Comparison of ENCODE assay signal across 8 cellular contexts in genomic region chrX:13658602-13659001, GRCh38. TPM values are rescaled to one million over a fixed set of nuclear protein-coding genes. Genes with fewer than 3 reads are reported as not detected.
DNase-seq lines count a peak whose midpoint lies in the region; ATAC-seq and TF ChIP-seq lines count a peak whose summit lies in the region.

No MANE protein-coding gene starts in this region.

- peak; percentile 57 for TF ChIP-seq RAD21 in neural cell (conservative IDR thresholded peaks at IDR 0.05)

- peak overlapping the region; percentile 20 for H3K27ac Mint-ChIP-seq in T-helper 1 cell treated with Interleukin-12 subunit alpha and Interleukin-12 subunit beta and Interleukin-4 antibody, amounts not matched to agents 30 μg/mL and 1 μg/mL, for 36 hours

- no peaks in the 10 kb centered on the region for H3K27me3 Mint-ChIP-seq in T-helper 1 cell treated with Interleukin-12 subunit alpha and Interleukin-12 subunit beta and Interleukin-4 antibody, amounts not matched to agents 30 μg/mL and 1 μg/mL, for 36 hours (ENCODE audit: low read depth)

- WGBS in esophagus squamous epithelium, 2 donors = 11 to 12% methylated on average over 2 of the region's 2 CpGs

- H3K27ac ChIP-seq in esophagus squamous epithelium = peak overlapping the region in 3 of 4 donors; percentile 7 to 55 (median 11)
- H3K27ac ChIP-seq in neural cell (ENCODE audit: low read length) = no peak overlapping the region

- H3K36me3 ChIP-seq in esophagus squamous epithelium = no peaks in the 10 kb centered on the region
- H3K36me3 ChIP-seq in neural cell (ENCODE audit: insufficient read depth, low read length) = no peaks in the 10 kb centered on the region

- H3K4me3 Mint-ChIP-seq in T-helper 1 cell treated with Interleukin-12 subunit alpha and Interleukin-12 subunit beta and Interleukin-4 antibody, amounts not matched to agents 30 μg/mL and 1 μg/mL, for 36 hours = no peak overlapping the region

- H2AFZ ChIP-seq in neural cell (ENCODE audit: low read depth, low read length) = no peak overlapping the region

- H3K4me2 ChIP-seq in neural cell (ENCODE audit: low read length) = no peak overlapping the region

- H3K4me1 ChIP-seq in esophagus squamous epithelium = peaks cover 0 to 14% (median 0%) of the 10 kb centered on the region in 3 donors

- H4K20me1 ChIP-seq in neural cell (ENCODE audit: insufficient read depth) = no peaks in the 10 kb centered on the region

- DNase-seq in NCI-H1092 treated with DMSO at 0.1 percent for 48 hours (lab: John Stamatoyannopoulos, UW) (peak; percentile 35), NCI-H1092 (lab: John Stamatoyannopoulos, UW) (no peak), KG1 (lab: John Stamatoyannopoulos, UW) (peak; percentile 5), esophagus squamous epithelium (lab: John Stamatoyannopoulos, UW) (no peak)

- H3K27me3 ChIP-seq in esophagus squamous epithelium (no peaks in the 10 kb centered on the region), neural cell (ENCODE audit: insufficient read depth, low read depth, low read length) (no peaks in the 10 kb centered on the region)

- ATAC-seq in HG03565 (IDR thresholded peaks at IDR 0.05; ENCODE audit: unreplicated experiment) (no peak), HG02884 (IDR thresholded peaks at IDR 0.05; ENCODE audit: unreplicated experiment) (no peak)

- no peaks in the 10 kb centered on the region for H3K79me2 ChIP-seq in neural cell (replicated peaks; ENCODE audit: insufficient read depth, low read length)

- peak; percentile 59 to 79 (median 70) for TF ChIP-seq CTCF in esophagus squamous epithelium (IDR thresholded peaks at IDR 0.05)
- peak; percentile 64 for TF ChIP-seq CTCF in neural cell (IDR thresholded peaks at IDR 0.05; ENCODE audit: poor library complexity, severe bottlenecking)

- H3K9me3 ChIP-seq in esophagus squamous epithelium (no peaks in the 10 kb centered on the region), neural cell (ENCODE audit: low read length) (no peaks in the 10 kb centered on the region)

- H3K36me3 Mint-ChIP-seq in T-helper 1 cell treated with Interleukin-12 subunit alpha and Interleukin-12 subunit beta and Interleukin-4 antibody, amounts not matched to agents 30 μg/mL and 1 μg/mL, for 36 hours (ENCODE audit: low read depth) = peaks cover 29% of the 10 kb centered on the region

- no peak overlapping the region for H3K9ac ChIP-seq in neural cell (ENCODE audit: low read length)

- no peak for TF ChIP-seq EP300 in neural cell (conservative IDR thresholded peaks at IDR 0.05; ENCODE audit: poor library complexity, severe bottlenecking)

- intact Hi-C loops in esophagus squamous epithelium (cut with DNase I) = loop anchor here (5.0 kb wide), 2 partner anchors 84 to 374 kb away; no protein-coding TSS in a partner anchor

- H3F3A ChIP-seq in neural cell (ENCODE audit: insufficient read depth, low read length, poor library complexity, severe bottlenecking) = no peaks in the 10 kb centered on the region

- H3K4me1 Mint-ChIP-seq in T-helper 1 cell treated with Interleukin-12 subunit alpha and Interleukin-12 subunit beta and Interleukin-4 antibody, amounts not matched to agents 30 μg/mL and 1 μg/mL, for 36 hours (ENCODE audit: low read depth) = peaks cover 14% of the 10 kb centered on the region

- no peaks in the 10 kb centered on the region for H3K9me2 ChIP-seq in neural cell (ENCODE audit: insufficient read depth, low read length)

- TF ChIP-seq POLR2A in esophagus squamous epithelium (IDR thresholded peaks at IDR 0.05) = no peak

- H3K9me3 Mint-ChIP-seq in T-helper 1 cell treated with Interleukin-12 subunit alpha and Interleukin-12 subunit beta and Interleukin-4 antibody, amounts not matched to agents 30 μg/mL and 1 μg/mL, for 36 hours = no peaks in the 10 kb centered on the region

- H3K4me3 ChIP-seq in esophagus squamous epithelium (no peak overlapping the region), neural cell (ENCODE audit: low read length) (no peak overlapping the region)

TF ChIP-seq in neural cell, 6 proteins besides CTCF, POLR2A, EP300 and RAD21:
- TF ChIP-seq SMC3 (conservative IDR thresholded peaks at IDR 0.05; ENCODE audit: poor library complexity) (peak; percentile 73), EZH2 (IDR thresholded peaks at IDR 0.05; ENCODE audit: borderline replicate concordance, insufficient read depth, low read length, poor library complexity, severe bottlenecking) (no peak)

RNA-seq across cellular contexts. Expression of gene TCEANC, which starts 5.7 kb away (rescaled TPM):
- 1 to 10 TPM; 1.3 to 2.6 (median 2.0) TPM for total RNA-seq in esophagus squamous epithelium
- 5.0 and 5.3 TPM in 2 replicates for polyA plus RNA-seq in neural cell
- 15.3 and 18.7 TPM in 2 replicates for polyA minus RNA-seq in neural cell

RNA-seq across cellular contexts. Expression of gene RAB9A, which starts 30.3 kb away (rescaled TPM):
- total RNA-seq in esophagus squamous epithelium = 10 to 100 TPM; 24.4 to 28.6 (median 25.8) TPM
- 26.9 and 30.6 TPM in 2 replicates for polyA plus RNA-seq in neural cell
- polyA minus RNA-seq in neural cell = 18.2 and 19.0 TPM in 2 replicates

Comparison
In these comparisons a context has a peak if more than half of its experiments do, and no peak if none do; other contexts are left out.
1. DNase-seq: peak in NCI-H1092 treated with DMSO at 0.1 percent for 48 hours (single experiment) and KG1 (single experiment); none in NCI-H1092 (single experiment) and esophagus squamous epithelium (single experiment).